In genomic region chr22:22929381-22930221, GRCh38 we compare ENCODE assay signal across 21 cellular contexts. TPM values are rescaled to one million over a fixed set of nuclear protein-coding genes. Genes with fewer than 3 reads are reported as not detected.
DNase-seq lines count a peak whose midpoint lies in the region; ATAC-seq and TF ChIP-seq lines count a peak whose summit lies in the region.
"Had no signal": no experiment of that assay in that cellular context is flagged by ENCODE, and none has a peak within 500 bp of the region (broad histone marks: within the 10 kb centered on the region; RNA-seq: fewer than 3 reads in every experiment).

No MANE protein-coding gene starts in this region.

- peak overlapping the region in 4 of 6 donors; percentile 36 to 89 (median 76) for H3K27ac Mint-ChIP-seq in immature natural killer cell
- H3K27ac Mint-ChIP-seq: activated naive CD8-positive, alpha-beta T cell had no signal

- peaks cover 97 to 100% (median 99%) of the 10 kb centered on the region in 10 experiments for H3K4me1 ChIP-seq in BLaER1 treated with 17β-estradiol and CSF1 and Interleukin-3, amounts not matched to agents 10 nM and 100 nM
- H3K4me1 ChIP-seq in DND-41 (ENCODE audit: insufficient read depth, low read length) (peaks cover 19% of the 10 kb centered on the region), MM.1S (ENCODE audit: low read length) (peaks cover 89% of the 10 kb centered on the region)
- H3K4me1 ChIP-seq: body of pancreas, colonic mucosa had no signal

- no peaks in the 10 kb centered on the region for H3K9me2 ChIP-seq in MM.1S (replicated peaks; ENCODE audit: insufficient read depth, low read length)

- no peak for DNase-seq in DND-41
- DNase-seq in MM.1S = peak; percentile 51
- DNase-seq in immature natural killer cell = no peak
- no peak for DNase-seq in NCI-H526 (lab: John Stamatoyannopoulos, UW)
- DNase-seq: AML-193, GOT3, NCI-H1105 treated with DMSO at 0.1 percent for 48 hours, NCI-H524 treated with DMSO at 0.1 percent for 48 hours had no signal

- peak overlapping the region in 7 of 10 experiments; percentile 15 to 58 (median 36); a peak in 9 of 20 replicates for H3K4me3 ChIP-seq in BLaER1 treated with 17β-estradiol and CSF1 and Interleukin-3, amounts not matched to agents 10 nM and 100 nM
- H3K4me3 ChIP-seq in DND-41 (ENCODE audit: low read depth in 1 of 2, low read length in 2 of 2) (no peak overlapping the region), MM.1S (ENCODE audit: low read length) (peak overlapping the region; percentile 26; the same call in 1 of the 2 replicates)
- H3K4me3 ChIP-seq: body of pancreas, colonic mucosa, prostate gland, skin epidermis, suprapubic skin had no signal

- no peaks in the 10 kb centered on the region for H4K20me1 ChIP-seq in BLaER1 treated with 17β-estradiol and CSF1 and Interleukin-3, amounts not matched to agents 10 nM and 100 nM
- no peaks in the 10 kb centered on the region for H4K20me1 ChIP-seq in DND-41 (ENCODE audit: insufficient read depth, low read length)
- no peaks in the 10 kb centered on the region for H4K20me1 ChIP-seq in MM.1S (ENCODE audit: insufficient read depth, low read length)

- H3K27me3 Mint-ChIP-seq in immature natural killer cell (ENCODE audit: low read depth in 3 of 3) = peaks cover 0 to 5% (median 0%) of the 10 kb centered on the region in 3 donors
- H3K27me3 Mint-ChIP-seq: activated naive CD8-positive, alpha-beta T cell had no signal

- peaks cover 44 to 50% of the 10 kb centered on the region in 2 donors for H3K4me1 Mint-ChIP-seq in immature natural killer cell

- H3K27ac ChIP-seq in BLaER1 treated with 17β-estradiol and CSF1 and Interleukin-3, amounts not matched to agents 10 nM and 100 nM = peak overlapping the region; percentile 47 to 99 (median 93); a peak in 21 of 22 replicates
- H3K27ac ChIP-seq in DND-41 (ENCODE audit: low read length) (peak overlapping the region; percentile 59), MM.1S (ENCODE audit: low read length) (peak overlapping the region; percentile 99)
- H3K27ac ChIP-seq: body of pancreas, colonic mucosa, prostate gland, suprapubic skin had no signal

- H3K36me3 ChIP-seq in BLaER1 treated with 17β-estradiol and CSF1 and Interleukin-3, amounts not matched to agents 10 nM and 100 nM = no peaks in the 10 kb centered on the region
- H3K36me3 ChIP-seq in DND-41 (ENCODE audit: insufficient read depth, low read length) = no peaks in the 10 kb centered on the region
- H3K36me3 ChIP-seq in MM.1S (replicated peaks; ENCODE audit: insufficient read depth, low read length) = no peaks in the 10 kb centered on the region
- H3K36me3 ChIP-seq: colonic mucosa, prostate gland, suprapubic skin had no signal

- no peaks in the 10 kb centered on the region for H3K27me3 ChIP-seq in BLaER1 treated with 17β-estradiol and CSF1 and Interleukin-3, amounts not matched to agents 10 nM and 100 nM
- H3K27me3 ChIP-seq in DND-41 (ENCODE audit: insufficient read depth, low read length, poor library complexity) (no peaks in the 10 kb centered on the region), MM.1S (replicated peaks; ENCODE audit: insufficient read depth, low read length) (no peaks in the 10 kb centered on the region)
- H3K27me3 ChIP-seq: body of pancreas, colonic mucosa had no signal

- H3K4me2 ChIP-seq in BLaER1 treated with 17β-estradiol and CSF1 and Interleukin-3, amounts not matched to agents 10 nM and 100 nM = peak overlapping the region; percentile 77 to 99 (median 92)
- H3K4me2 ChIP-seq in DND-41 (ENCODE audit: insufficient read depth, low read length) = no peak overlapping the region
- H3K4me2 ChIP-seq in MM.1S (ENCODE audit: low read depth, low read length) = peak overlapping the region; percentile 76

- H3K9me3 ChIP-seq in BLaER1 treated with 17β-estradiol and CSF1 and Interleukin-3, amounts not matched to agents 10 nM and 100 nM (replicated peaks in 1 of 11) = no peaks in the 10 kb centered on the region
- H3K9me3 ChIP-seq in DND-41 (ENCODE audit: insufficient read depth, low read length, severe bottlenecking) (no peaks in the 10 kb centered on the region), MM.1S (replicated peaks; ENCODE audit: insufficient read depth, low read length) (no peaks in the 10 kb centered on the region)
- H3K9me3 ChIP-seq: body of pancreas, colonic mucosa, prostate gland, suprapubic skin had no signal

- H2AFZ ChIP-seq in DND-41 (ENCODE audit: low read depth, low read length) (no peak overlapping the region), MM.1S (ENCODE audit: low read length) (no peak overlapping the region)

- H3F3A ChIP-seq in MM.1S (ENCODE audit: insufficient read depth, low read length) = peaks cover 50% of the 10 kb centered on the region

- H3K79me2 ChIP-seq in DND-41 (ENCODE audit: insufficient read depth, low read length) = no peaks in the 10 kb centered on the region
- peaks cover 63% of the 10 kb centered on the region for H3K79me2 ChIP-seq in MM.1S (ENCODE audit: low read length)

- H3K36me3 Mint-ChIP-seq in immature natural killer cell = no peaks in the 10 kb centered on the region
- H3K36me3 Mint-ChIP-seq: activated naive CD8-positive, alpha-beta T cell; naive thymus-derived CD8-positive, alpha-beta T cell had no signal

- ATAC-seq in DND-41 (ENCODE audit: insufficient read depth, low read depth) = no peak
- ATAC-seq in HG03045 (IDR thresholded peaks at IDR 0.05; ENCODE audit: unreplicated experiment) = no peak
- no peak for ATAC-seq in GM18873 (IDR thresholded peaks at IDR 0.05; ENCODE audit: low FRiP score, unreplicated experiment)
- ATAC-seq: body of pancreas, HepG2 had no signal

- TF ChIP-seq CTCF in DND-41 (IDR thresholded peaks at IDR 0.05; ENCODE audit: borderline replicate concordance, extremely low read depth, low read length, poor library complexity, severe bottlenecking) = no peak
- TF ChIP-seq CTCF in MM.1S (IDR thresholded peaks at IDR 0.05; ENCODE audit: low read length) = no peak

- peak overlapping the region; percentile 25 to 71 (median 59) for H3K4me3 Mint-ChIP-seq in immature natural killer cell
- H3K4me3 Mint-ChIP-seq: activated naive CD8-positive, alpha-beta T cell; activated T-cell treated with anti-CD3 and anti-CD28 coated beads, Interleukin-2, amount 50 U/mL, for 4 hours had no signal

- peak overlapping the region; percentile 47 to 87 (median 81); a peak in 21 of 22 replicates for H3K9ac ChIP-seq in BLaER1 treated with 17β-estradiol and CSF1 and Interleukin-3, amounts not matched to agents 10 nM and 100 nM
- H3K9ac ChIP-seq in DND-41 (ENCODE audit: low read depth, low read length) (no peak overlapping the region), MM.1S (ENCODE audit: low read length) (peak overlapping the region; percentile 93)

- H3K9me3 Mint-ChIP-seq in immature natural killer cell = no peaks in the 10 kb centered on the region
- H3K9me3 Mint-ChIP-seq: activated T-cell treated with anti-CD3 and anti-CD28 coated beads, Interleukin-2, amount 50 U/mL, for 4 hours; naive thymus-derived CD8-positive, alpha-beta T cell had no signal

RNA-seq across cellular contexts. Expression of gene IGLL5, which starts 42.0 kb away (rescaled TPM):
- polyA plus RNA-seq in immature natural killer cell = under 1 TPM in 2 of 3 donors, not detected in 1; 0.26 to 0.59 TPM
- polyA plus RNA-seq: HepG2, mammary epithelial cell had no signal

Comparison
In these comparisons a context has a peak if more than half of its experiments do, and no peak if none do; other contexts are left out.
1. H3K4me3 ChIP-seq: peak in BLaER1 treated with 17β-estradiol and CSF1 and Interleukin-3, amounts not matched to agents 10 nM and 100 nM (7 of 10) and MM.1S (single experiment); none in DND-41 (0 of 2).
2. Peak in every context shown above with its lines, with median percentiles within 50 percentile points of each other: H3K27ac ChIP-seq.